Comparison of ENCODE assay signal across 8 cellular contexts in genomic region chr11:65477271-65478029, GRCh38. TPM values are rescaled to one million over a fixed set of nuclear protein-coding genes. Genes with fewer than 3 reads are reported as not detected.
DNase-seq lines count a peak whose midpoint lies in the region; ATAC-seq and TF ChIP-seq lines count a peak whose summit lies in the region.

No MANE protein-coding gene starts in this region.

- H3K27ac ChIP-seq in OCI-LY3 (ENCODE audit: low read length) = peak overlapping the region; percentile 80

- H3K4me3 ChIP-seq in OCI-LY3 (ENCODE audit: low read length) = peak overlapping the region; percentile 87
- peak overlapping the region; percentile 64 for H3K4me3 ChIP-seq in mucosa of descending colon

- no peak for TF ChIP-seq CTCF in Calu3 (IDR thresholded peaks at IDR 0.05; ENCODE audit: unreplicated experiment)
- TF ChIP-seq CTCF in OCI-LY3 (IDR thresholded peaks at IDR 0.05; ENCODE audit: low read depth, low read length) = 0 out of 2 replicates have a peak, but pooled peaks have one; percentile 9
- TF ChIP-seq CTCF in mucosa of descending colon (IDR thresholded peaks at IDR 0.05) = no peak

- no peaks in the 10 kb centered on the region for H4K20me1 ChIP-seq in OCI-LY3 (ENCODE audit: insufficient read depth, low read length)

- peaks cover 33% of the 10 kb centered on the region for H3K36me3 Mint-ChIP-seq in Calu3 (ENCODE audit: insufficient read depth, unreplicated experiment)

- CTCF ChIA-PET in Calu3 (lab: Charles Lee) = interaction anchor here (0.8 to 3.5 kb wide), 9 partner anchors 9 to 96 kb away, joined by 3 to 41 read pairs (median 7); partner anchors contain the start of gene MALAT1

- H3K27me3 Mint-ChIP-seq in Calu3 (ENCODE audit: unreplicated experiment) = no peaks in the 10 kb centered on the region

- H3K9ac ChIP-seq in OCI-LY3 (ENCODE audit: low read length) = peak overlapping the region; percentile 96

- DNase-seq in Calu3 (peak; percentile 98), HuH-7.5 (ENCODE audit: low spot score) (peak; percentile 90), activated T-cell treated with anti-CD3 and anti-CD28 coated beads for 1 hour (ENCODE audit: low read depth) (peak; percentile 86), epidermal melanocyte (ENCODE audit: insufficient read length, low spot score) (peak; percentile 95), mucosa of descending colon (peak; percentile 97 to 99 (median 98))
- peak; percentile 93 for DNase-seq in stimulated activated CD8-positive, alpha-beta memory T cell treated with anti-CD3 and anti-CD28 coated beads, Interleukin-4, amount 100 ng/mL, for 24 hours (ENCODE audit: low read depth)

- H3K36me3 ChIP-seq in OCI-LY3 (replicated peaks; ENCODE audit: low read depth, low read length) (no peaks in the 10 kb centered on the region), mucosa of descending colon (ENCODE audit: low read depth) (no peaks in the 10 kb centered on the region)

- ATAC-seq in GM21447 (IDR thresholded peaks at IDR 0.05; ENCODE audit: unreplicated experiment) (peak; percentile 75), mucosa of descending colon (peak; percentile 84)

- H3K9me3 Mint-ChIP-seq in Calu3 (ENCODE audit: low read depth, unreplicated experiment) = no peaks in the 10 kb centered on the region

- intact Hi-C loops in Calu3 (cut with micrococcal nuclease; ENCODE audit: unreplicated experiment) (loop anchor here (2.0 kb wide), 1 partner anchor 33 kb away; no protein-coding TSS in a partner anchor), mucosa of descending colon (cut with DNase I, micrococcal nuclease) (no loop called here)

- peak overlapping the region; percentile 92 for H3K4me2 ChIP-seq in OCI-LY3 (ENCODE audit: low read length)

- peak overlapping the region; percentile 89 for H3K4me3 Mint-ChIP-seq in Calu3 (ENCODE audit: low read depth, unreplicated experiment)

- H3K79me2 ChIP-seq in OCI-LY3 (ENCODE audit: low read length) = peaks cover 20% of the 10 kb centered on the region

- H3K4me1 ChIP-seq in OCI-LY3 (ENCODE audit: low read length) (peaks cover 13% of the 10 kb centered on the region), mucosa of descending colon (ENCODE audit: low read depth) (peaks cover 40% of the 10 kb centered on the region)

- BruUV-seq in Calu3 (replicated peaks; lab: Mats Ljungman, UMichigan) = no TSS peak

- peak overlapping the region; percentile 56; the same call in 1 of the 2 replicates for H2AFZ ChIP-seq in OCI-LY3 (ENCODE audit: low read depth, low read length)

- H3K27ac Mint-ChIP-seq in Calu3 (ENCODE audit: unreplicated experiment) = peak overlapping the region; percentile 98

- 0 out of 2 replicates have a peak, but pooled peaks cover 3% of the 10 kb centered on the region for H3K27me3 ChIP-seq in OCI-LY3 (ENCODE audit: low read depth, low read length)

- peaks cover 49% of the 10 kb centered on the region for H3K4me1 Mint-ChIP-seq in Calu3 (ENCODE audit: low read depth, unreplicated experiment)

- H3K9me3 ChIP-seq in OCI-LY3 (ENCODE audit: insufficient read depth, low read length) = no peaks in the 10 kb centered on the region
- no peaks in the 10 kb centered on the region for H3K9me3 ChIP-seq in mucosa of descending colon

RNA-seq across cellular contexts. Expression of gene MALAT1, which starts 21.4 kb away (rescaled TPM):
- total RNA-seq in Calu3 (2022) (8,437 and 9,950 TPM in 2 replicates), mucosa of descending colon (over 10,000 TPM; 10,779 to 14,350 (median 11,224) TPM)

RNA-seq across cellular contexts. Expression of gene SCYL1, which starts 47.4 kb away (rescaled TPM):
- total RNA-seq in Calu3 (2022) = 47.8 and 53.6 TPM in 2 replicates
- 10 to 100 TPM; 60.1 to 77.4 (median 60.3) TPM for total RNA-seq in mucosa of descending colon

RNA-seq across cellular contexts. Expression of gene NEAT1, which starts 54.9 kb away (rescaled TPM):
- total RNA-seq in Calu3 (2022) (605 and 821 TPM in 2 replicates), mucosa of descending colon (1,000 to 10,000 TPM; 1,133 to 1,409 (median 1,237) TPM)

Comparison
In these comparisons a context has a peak if more than half of its experiments do, and no peak if none do; other contexts are left out.
1. Peak in every context shown above with its lines: DNase-seq, ATAC-seq, H3K4me3 ChIP-seq and H3K27ac ChIP-seq.